Comparison of ENCODE assay signal across 25 cellular contexts in genomic region chr17:48044851-48045250, GRCh38. TPM values are rescaled to one million over a fixed set of nuclear protein-coding genes. Genes with fewer than 3 reads are reported as not detected.
A peak's percentile ranks its signal among the peaks of the same experiment; 100 is the strongest.
DNase-seq lines count a peak whose midpoint lies in the region; ATAC-seq and TF ChIP-seq lines count a peak whose summit lies in the region.
"Had no signal": no experiment of that assay in that cellular context is flagged by ENCODE, and none has a peak within 500 bp of the region (broad histone marks: within the 10 kb centered on the region; RNA-seq: fewer than 3 reads in every experiment).

No MANE protein-coding gene starts in this region.

- H3K9me3 Mint-ChIP-seq in mesothelial cell of epicardium: no peaks in the 10 kb centered on the region
- H3K9me3 Mint-ChIP-seq: activated naive CD8-positive, alpha-beta T cell treated with anti-CD3 and anti-CD28 coated beads for 36 hours; activated T-helper 17 cell treated with anti-CD3 and anti-CD28 coated beads, Interleukin-2, amount 50 U/mL, for 72 hours; neural progenitor cell; T-cell had no signal

- H3K27ac Mint-ChIP-seq in mesothelial cell of epicardium: peak overlapping the region; percentile 34
- H3K27ac Mint-ChIP-seq: activated naive CD8-positive, alpha-beta T cell treated with anti-CD3 and anti-CD28 coated beads for 36 hours; activated T-helper 17 cell treated with anti-CD3 and anti-CD28 coated beads, Interleukin-2, amount 50 U/mL, for 72 hours; T-cell had no signal

- no peak overlapping the region for H3K4me3 Mint-ChIP-seq in mesothelial cell of epicardium
- H3K4me3 Mint-ChIP-seq: activated naive CD8-positive, alpha-beta T cell treated with anti-CD3 and anti-CD28 coated beads for 36 hours; activated T-helper 17 cell treated with anti-CD3 and anti-CD28 coated beads, Interleukin-2, amount 50 U/mL, for 72 hours; neural progenitor cell; T-cell had no signal

- no peaks in the 10 kb centered on the region for H3K36me3 Mint-ChIP-seq in mesothelial cell of epicardium
- H3K36me3 Mint-ChIP-seq: T-cell had no signal

- peaks cover 32% of the 10 kb centered on the region for H3K4me1 Mint-ChIP-seq in mesothelial cell of epicardium

- H3K36me3 ChIP-seq in HEK293 (ENCODE audit: control insufficient read depth in 2 of 2, insufficient read depth in 1 of 2, low read length in 2 of 2): no peaks in the 10 kb centered on the region
- H3K36me3 ChIP-seq in adipocyte (ENCODE audit: control insufficient read depth, insufficient read depth, low read length, severe bottlenecking): no peaks in the 10 kb centered on the region
- H3K36me3 ChIP-seq: ascending aorta, neural progenitor cell, sigmoid colon had no signal

- no peak overlapping the region for H3K4me3 ChIP-seq in HEK293 (ENCODE audit: low read depth, low read length)
- no peak overlapping the region for H3K4me3 ChIP-seq in adipocyte (ENCODE audit: low read length)
- H3K4me3 ChIP-seq in skin epidermis: no peak overlapping the region
- H3K4me3 ChIP-seq: ascending aorta, mucosa of descending colon, neural progenitor cell, sigmoid colon had no signal

- TF ChIP-seq CTCF in HEK293 (tag by site-specific recombination; IDR thresholded peaks at IDR 0.05) (no peak), mesothelial cell of epicardium (IDR thresholded peaks at IDR 0.05; ENCODE audit: unreplicated experiment) (no peak)

- POLR2A ChIA-PET in HEK293 (lab: Yijun Ruan, JAX): interaction anchor here (0.6 to 1.6 kb wide), 6 partner anchors 14 to 1619 kb away, joined by 3 to 6 read pairs (median 4); no protein-coding TSS in a partner anchor

- H3K27me3 ChIP-seq in adipocyte (replicated peaks; ENCODE audit: control insufficient read depth, insufficient read depth, low read length): no peaks in the 10 kb centered on the region
- H3K27me3 ChIP-seq: ascending aorta, sigmoid colon had no signal

- H3K4me1 ChIP-seq in HEK293 (ENCODE audit: control insufficient read depth, insufficient read depth, low read length) (peaks cover 6% of the 10 kb centered on the region), adipocyte (ENCODE audit: control insufficient read depth, insufficient read depth, low read length) (peaks cover 37% of the 10 kb centered on the region)

- H3K9me3 ChIP-seq in HEK293 (ENCODE audit: control insufficient read depth, insufficient read depth, low read depth, low read length): no peaks in the 10 kb centered on the region
- H3K9me3 ChIP-seq in adipocyte (ENCODE audit: control insufficient read depth, low read length): no peaks in the 10 kb centered on the region
- H3K9me3 ChIP-seq: ascending aorta, mucosa of descending colon, sigmoid colon had no signal

- ATAC-seq in GM21717 (IDR thresholded peaks at IDR 0.05; ENCODE audit: unreplicated experiment) (no peak), GM21515 (IDR thresholded peaks at IDR 0.05; ENCODE audit: unreplicated experiment) (no peak)
- ATAC-seq: activated CD4-positive, CD25-positive, alpha-beta regulatory T cell treated with anti-CD3 and anti-CD28 coated beads, Interleukin-2, amount 50 U/mL, for 24 hours; activated T-helper 17 cell treated with anti-CD3 and anti-CD28 coated beads, Interleukin-2, amount 50 U/mL, for 72 hours; mucosa of descending colon; stimulated activated naive CD8-positive, alpha-beta T cell treated with anti-CD3 and anti-CD28 coated beads, Interleukin-15, Interleukin-2, amounts not matched to agents 100 U/mL and 50 U/mL, for 24 hours; T-cell had no signal

- DNase-seq in adipocyte (ENCODE audit: low read depth) (no peak), mesothelial cell of epicardium (ENCODE audit: low spot score in 2 of 2, unreplicated experiment in 2 of 2) (no peak), Ammon's horn (ENCODE audit: low spot score) (no peak)
- DNase-seq: activated CD4-positive, alpha-beta T cell treated with anti-CD3 and anti-CD28 coated beads, Interleukin-2, amount 50 U/mL, for 48 hours; activated CD8-positive, alpha-beta memory T cell treated with anti-CD3 and anti-CD28 coated beads, Interleukin-2, amount 50 U/mL, for 48 hours; activated naive CD8-positive, alpha-beta T cell treated with anti-CD3 and anti-CD28 coated beads for 36 hours; C1 segment of cervical spinal cord; COR-L47; HCEC 1CT; Karpas-422; mucosa of descending colon; NCI-H1436 treated with DMSO at 0.1 percent for 48 hours; NCI-H2107; NCI-H774; sigmoid colon; stimulated activated naive CD8-positive, alpha-beta T cell treated with anti-CD3 and anti-CD28 coated beads, Interleukin-15, Interleukin-2, amounts not matched to agents 100 U/mL and 50 U/mL, for 24 hours; T-cell had no signal

- peak overlapping the region; percentile 99 for H3K9ac ChIP-seq in adipocyte (ENCODE audit: low read length)
- H3K9ac ChIP-seq: neural progenitor cell had no signal

- H3K27ac ChIP-seq in HEK293 (ENCODE audit: extremely low read depth, low read depth, low read length): no peak overlapping the region
- peak overlapping the region in 19 of 21 experiments; percentile 25 to 98 (median 92) for H3K27ac ChIP-seq in skin epidermis
- H3K27ac ChIP-seq: ascending aorta, neural progenitor cell, sigmoid colon had no signal

- CTCF ChIA-PET in HEK293 (lab: Yijun Ruan, JAX): interaction anchor here (0.6 to 1.4 kb wide), 4 partner anchors 17 to 149 kb away, joined by 4 to 5 read pairs (median 4); no protein-coding TSS in a partner anchor

- no peaks in the 10 kb centered on the region for H3K27me3 Mint-ChIP-seq in mesothelial cell of epicardium (ENCODE audit: low read depth)
- H3K27me3 Mint-ChIP-seq: activated T-helper 17 cell treated with anti-CD3 and anti-CD28 coated beads, Interleukin-2, amount 50 U/mL, for 72 hours had no signal

TF ChIP-seq in HEK293, 187 proteins besides CTCF, POLR2A, EP300 and RAD21:
- no peak for TF ChIP-seq REPIN1 (tag by site-specific recombination; IDR thresholded peaks at IDR 0.05; ENCODE audit: low read depth)
- TF ChIP-seq SCRT2 (tag by site-specific recombination; IDR thresholded peaks at IDR 0.05): peak; percentile 39; the same call in 1 of the 2 replicates
- TF ChIP-seq SALL2 (tag by site-specific recombination; IDR thresholded peaks at IDR 0.05; ENCODE audit: borderline replicate concordance): no peak
- TF ChIP-seq ZNF121 (tag by site-specific recombination; IDR thresholded peaks at IDR 0.05): peak; percentile 79; the same call in 1 of the 2 replicates
- TF ChIP-seq MYNN (tag by site-specific recombination; IDR thresholded peaks at IDR 0.05; ENCODE audit: borderline replicate concordance): no peak
- TF ChIP-seq ZNF223 (tag by site-specific recombination; IDR thresholded peaks at IDR 0.05): no peak
- TF ChIP-seq KLF7 (tag by site-specific recombination; IDR thresholded peaks at IDR 0.05; ENCODE audit: borderline replicate concordance): no peak
- TF ChIP-seq PRDM2 (tag by site-specific recombination; IDR thresholded peaks at IDR 0.05; ENCODE audit: borderline replicate concordance): no peak

RNA-seq across cellular contexts. Expression of gene NFE2L1, which starts 3.3 kb away (rescaled TPM):
- total RNA-seq in mesothelial cell of epicardium: 134 to 137 TPM (median 136 TPM) in 3 replicates

RNA-seq across cellular contexts. Expression of gene COPZ2, which starts 7.3 kb away (rescaled TPM):
- total RNA-seq in mesothelial cell of epicardium: 28.2 to 31.8 TPM (median 30.7 TPM) in 3 replicates

RNA-seq across cellular contexts. Expression of gene CBX1, which starts 56.4 kb away (rescaled TPM):
- total RNA-seq in mesothelial cell of epicardium: 142 to 145 TPM (median 143 TPM) in 3 replicates
